In genomic region chr18:80154293-80154692, GRCh38 we compare ENCODE assay signal across 1 cellular context.
TF ChIP-seq lines count a peak whose summit lies in the region.

No MANE protein-coding gene starts in this region.

TF ChIP-seq in WTC11, 78 proteins besides CTCF, POLR2A, EP300 and RAD21 (continued from another document):
- TF ChIP-seq USF1 (CRISPR knock-in tag; IDR thresholded peaks at IDR 0.05): no peak
